7 cellular contexts compared by ENCODE assay signal in the genomic region with DNA sequence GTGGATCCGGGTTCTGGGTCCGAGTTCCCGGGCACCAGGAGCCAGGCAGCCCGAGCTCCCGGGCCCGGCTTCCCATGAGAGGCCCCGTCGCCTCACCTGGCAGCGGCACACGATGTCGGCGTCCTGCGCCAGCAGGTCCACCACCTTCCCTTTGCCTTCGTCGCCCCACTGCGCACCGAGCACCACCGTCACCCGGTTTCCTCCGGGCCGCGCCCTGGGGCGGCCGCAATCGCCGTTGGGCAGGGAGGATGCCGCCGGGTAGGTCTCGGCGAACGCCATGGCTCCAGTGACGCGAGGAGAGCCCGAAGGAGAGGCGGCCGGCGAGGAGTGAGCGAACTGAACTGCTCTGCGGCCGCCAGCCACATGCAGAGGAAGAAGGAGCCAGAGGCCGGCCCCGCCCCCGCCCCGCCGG. TPM values are rescaled to one million over a fixed set of nuclear protein-coding genes. Genes with fewer than 3 reads are reported as not detected.
DNase-seq lines count a peak whose midpoint lies in the region; ATAC-seq, FAIRE-seq and TF ChIP-seq lines count a peak whose summit lies in the region.

Gene ADSS2, minus strand, starts transcription at position 371 of the 412 bp plus-strand sequence. Its CDS starts 92 bp downstream, at position 279.

- FAIRE-seq in pancreas (lab: Jason Lieb, UNC) = no peak

- H3K27ac ChIP-seq in Peyer's patch (peak within 1 kb of the TSS; percentile 88 to 96 (median 93)), pancreas (peak within 1 kb of the TSS; percentile 64 to 94 (median 91))

- H3K4me3 ChIP-seq in Peyer's patch = peak within 1 kb of the TSS; percentile 52 to 85 (median 72)
- H3K4me3 ChIP-seq in pancreas = peak within 1 kb of the TSS; percentile 58 to 85 (median 69)

- WGBS in pancreas, 2 donors = 1% methylated on average over 41 to 45 of the region's 45 CpGs

- H3K36me3 ChIP-seq in Peyer's patch (no peaks in the 10 kb centered on the region), pancreas (no peaks in the 10 kb centered on the region)

- DNase-seq in Peyer's patch (no peak), erythroblast (lab: John Stamatoyannopoulos, UW) (no peak), pancreas (no peak), DMS153 (lab: John Stamatoyannopoulos, UW) (no peak), EL (no peak)
- no peak for DNase-seq in activated CD4-positive, alpha-beta T cell treated with anti-CD3 and anti-CD28 coated beads, Interleukin-2, amount 50 U/mL, for 48 hours

- intact Hi-C loops in pancreas (cut with DNase I) = no loop called here

- H3K4me1 ChIP-seq in Peyer's patch = peaks cover 0 to 32% (median 5%) of the 10 kb centered on the region in 4 donors
- H3K4me1 ChIP-seq in pancreas = peaks cover 0 to 22% (median 11%) of the 10 kb centered on the region in 3 donors

- H3K9me3 ChIP-seq in Peyer's patch (no peaks in the 10 kb centered on the region), pancreas (no peaks in the 10 kb centered on the region)

- TF ChIP-seq CTCF in Peyer's patch (IDR thresholded peaks at IDR 0.05) (no peak), pancreas (IDR thresholded peaks at IDR 0.05) (no peak)

- no peaks in the 10 kb centered on the region for H3K27me3 ChIP-seq in Peyer's patch
- no peaks in the 10 kb centered on the region for H3K27me3 ChIP-seq in pancreas

- peak; percentile 36 for ATAC-seq in GM21528 (IDR thresholded peaks at IDR 0.05; ENCODE audit: low FRiP score, unreplicated experiment)
- peak in 1 of 4 donors; percentile 28 for ATAC-seq in pancreas

- TF ChIP-seq POLR2A in Peyer's patch (IDR thresholded peaks at IDR 0.05) = peak; percentile 89 to 92
- TF ChIP-seq POLR2A in erythroblast (IDR thresholded peaks at IDR 0.05; ENCODE audit: low read length) = peak; percentile 74

RNA-seq across cellular contexts. Expression of gene ADSS2, which starts in this region (rescaled TPM):
- 10 to 100 TPM; 26.9 to 47.0 (median 30.4) TPM for total RNA-seq in Peyer's patch
- 10 to 100 TPM; 10.7 to 21.9 (median 14.5) TPM for total RNA-seq in pancreas
- polyA plus RNA-seq in pancreas = 10 to 100 TPM in 1 of 2 donors, 1 to 10 TPM in 1; 8.6 to 15.0 TPM
